9 cellular contexts compared by ENCODE assay signal in genomic region chr19:38318595-38319142, GRCh38. TPM values are rescaled to one million over a fixed set of nuclear protein-coding genes. Genes with fewer than 3 reads are reported as not detected.
DNase-seq lines count a peak whose midpoint lies in the region; ATAC-seq, FAIRE-seq and TF ChIP-seq lines count a peak whose summit lies in the region.
"Had no signal": no experiment of that assay in that cellular context is flagged by ENCODE, and none has a peak within 500 bp of the region (broad histone marks: within the 10 kb centered on the region; RNA-seq: fewer than 3 reads in every experiment).

No MANE protein-coding gene starts in this region.

- TF ChIP-seq POLR2A in upper lobe of left lung (IDR thresholded peaks at IDR 0.05) = no peak

- H3K36me3 Mint-ChIP-seq in activated naive CD4-positive, alpha-beta T cell treated with anti-CD3 and anti-CD28 coated beads, Interleukin-2, amount 10 ng/mL, durations not matched to agents 7 days and 5 days = peaks cover 9% of the 10 kb centered on the region
- no peaks in the 10 kb centered on the region for H3K36me3 Mint-ChIP-seq in astrocyte (ENCODE audit: low read depth, unreplicated experiment)

- no peak for DNase-seq in activated naive CD4-positive, alpha-beta T cell treated with anti-CD3 and anti-CD28 coated beads, Interleukin-2, amount 10 ng/mL, durations not matched to agents 7 days and 5 days
- DNase-seq in activated naive CD4-positive, alpha-beta T cell treated with Interleukin-2 at 50 U/mL for 16 hours = no peak
- DNase-seq in astrocyte (ENCODE audit: low read depth) (no peak), left kidney (ENCODE audit: low read depth, low spot score) (peak; percentile 21), upper lobe of left lung (no peak)
- DNase-seq: T1000 had no signal

- no peak for TF ChIP-seq CTCF in astrocyte (IDR thresholded peaks at IDR 0.05; ENCODE audit: insufficient read depth, low read depth, low read length)
- TF ChIP-seq CTCF in upper lobe of left lung (IDR thresholded peaks at IDR 0.05) = no peak

- no peak overlapping the region for H3K27ac ChIP-seq in astrocyte (ENCODE audit: low read depth, low read length)
- peak overlapping the region; percentile 50 to 91 (median 85) for H3K27ac ChIP-seq in upper lobe of left lung

- no peaks in the 10 kb centered on the region for H3K36me3 ChIP-seq in astrocyte (ENCODE audit: insufficient read depth, low read length)
- H3K36me3 ChIP-seq in upper lobe of left lung = no peaks in the 10 kb centered on the region

- H4K20me1 ChIP-seq in astrocyte (ENCODE audit: insufficient read depth, low read length) = peaks cover 4% of the 10 kb centered on the region

- no peak overlapping the region for H2AFZ ChIP-seq in astrocyte (ENCODE audit: low read depth, low read length)

- H3K4me1 ChIP-seq in astrocyte (ENCODE audit: insufficient read depth, low read length) (peaks cover 15% of the 10 kb centered on the region), upper lobe of left lung (peaks cover 34 to 77% (median 54%) of the 10 kb centered on the region in 4 donors)

- no peaks in the 10 kb centered on the region for H3K9me3 Mint-ChIP-seq in activated naive CD4-positive, alpha-beta T cell treated with anti-CD3 and anti-CD28 coated beads, Interleukin-2, amount 10 ng/mL, durations not matched to agents 7 days and 5 days
- H3K9me3 Mint-ChIP-seq in astrocyte (ENCODE audit: unreplicated experiment) = no peaks in the 10 kb centered on the region

- 29 to 59% methylated on average over 6 to 7 of the region's 7 CpGs for WGBS in upper lobe of left lung, 2 donors

- H3K4me1 Mint-ChIP-seq in activated naive CD4-positive, alpha-beta T cell treated with anti-CD3 and anti-CD28 coated beads, Interleukin-2, amount 10 ng/mL, durations not matched to agents 7 days and 5 days = peaks cover 69% of the 10 kb centered on the region
- H3K4me1 Mint-ChIP-seq in astrocyte (ENCODE audit: low read depth, unreplicated experiment) = peaks cover 4% of the 10 kb centered on the region

- no peak for TF ChIP-seq EP300 in upper lobe of left lung (IDR thresholded peaks at IDR 0.05)

- peak overlapping the region; percentile 86 for H3K4me2 ChIP-seq in astrocyte (ENCODE audit: low read length)

- H3K4me3 Mint-ChIP-seq in activated naive CD4-positive, alpha-beta T cell treated with anti-CD3 and anti-CD28 coated beads, Interleukin-2, amount 10 ng/mL, durations not matched to agents 7 days and 5 days = peak overlapping the region; percentile 84
- H3K4me3 Mint-ChIP-seq in astrocyte (ENCODE audit: unreplicated experiment) = peak overlapping the region; percentile 80

- peaks cover 3% of the 10 kb centered on the region for H3K27me3 Mint-ChIP-seq in activated naive CD4-positive, alpha-beta T cell treated with anti-CD3 and anti-CD28 coated beads, Interleukin-2, amount 10 ng/mL, durations not matched to agents 7 days and 5 days
- H3K27me3 Mint-ChIP-seq in astrocyte (ENCODE audit: low read depth, unreplicated experiment) = peaks cover 26% of the 10 kb centered on the region

- H3K27ac Mint-ChIP-seq in activated naive CD4-positive, alpha-beta T cell treated with anti-CD3 and anti-CD28 coated beads, Interleukin-2, amount 10 ng/mL, durations not matched to agents 7 days and 5 days = peak overlapping the region; percentile 74
- H3K27ac Mint-ChIP-seq in astrocyte (ENCODE audit: unreplicated experiment) = no peak overlapping the region

- H3K27me3 ChIP-seq in astrocyte (ENCODE audit: insufficient read depth, low read length) (peaks cover 9% of the 10 kb centered on the region), upper lobe of left lung (no peaks in the 10 kb centered on the region)

- no peak for ATAC-seq in upper lobe of left lung (ENCODE audit: low FRiP score in 2 of 2)
- ATAC-seq in GM21825 (IDR thresholded peaks at IDR 0.05; ENCODE audit: unreplicated experiment) = no peak
- no peak for ATAC-seq in HG03520 (IDR thresholded peaks at IDR 0.05; ENCODE audit: unreplicated experiment)
- no peak for ATAC-seq in GM18517 (IDR thresholded peaks at IDR 0.05; ENCODE audit: unreplicated experiment)

- no peaks in the 10 kb centered on the region for H3K9me3 ChIP-seq in astrocyte (ENCODE audit: insufficient read depth, low read depth, low read length)
- no peaks in the 10 kb centered on the region for H3K9me3 ChIP-seq in upper lobe of left lung

- FAIRE-seq in astrocyte (lab: Jason Lieb, UNC) = no peak

- H3K4me3 ChIP-seq in astrocyte (ENCODE audit: insufficient read depth, low read depth, low read length) (no peak overlapping the region), upper lobe of left lung (peak overlapping the region in 3 of 4 donors; percentile 69 to 81 (median 78))

- CTCF ChIA-PET in activated naive CD4-positive, alpha-beta T cell treated with anti-CD3 and anti-CD28 coated beads, Interleukin-2, amount 10 ng/mL, durations not matched to agents 7 days and 5 days (lab: Charles Lee) = interaction anchor here (0.9 to 1.9 kb wide), 3 partner anchors 12 to 74 kb away, joined by 3 to 8 read pairs (median 4); partner anchors contain the start of gene CATSPERG

- peaks cover 12% of the 10 kb centered on the region for H3K79me2 ChIP-seq in astrocyte (ENCODE audit: insufficient read depth, low read length)

- H3K9ac ChIP-seq in astrocyte (ENCODE audit: low read length) = no peak overlapping the region

RNA-seq across cellular contexts. Expression of gene KCNK6, which starts 1.0 kb away (rescaled TPM):
- total RNA-seq in astrocyte (8.6 and 10.8 TPM in 2 replicates), upper lobe of left lung (10 to 100 TPM in 4 of 6 donors, 1 to 10 TPM in 2; 6.8 to 22.0 (median 12.0) TPM)

RNA-seq across cellular contexts. Expression of gene YIF1B, which starts 2.9 kb away (rescaled TPM):
- total RNA-seq in astrocyte (81.3 and 85.7 TPM in 2 replicates), upper lobe of left lung (10 to 100 TPM; 15.3 to 45.8 (median 29.8) TPM)

RNA-seq across cellular contexts. Expression of gene C19orf33, which starts 14.6 kb away (rescaled TPM):
- total RNA-seq in astrocyte (4.9 and 5.8 TPM in 2 replicates), upper lobe of left lung (100 to 1,000 TPM in 4 of 6 donors, 10 to 100 TPM in 2; 65.0 to 251 (median 144) TPM)

RNA-seq across cellular contexts. Expression of gene CATSPERG, which starts 17.0 kb away (rescaled TPM):
- total RNA-seq in astrocyte (2.2 and 6.4 TPM in 2 replicates), upper lobe of left lung (10 to 100 TPM in 3 of 6 donors, 1 to 10 TPM in 3; 4.4 to 48.2 (median 10.5) TPM)

RNA-seq across cellular contexts. Expression of gene SPINT2, which starts 54.3 kb away (rescaled TPM):
- 119 and 171 TPM in 2 replicates for total RNA-seq in astrocyte
- total RNA-seq in upper lobe of left lung = 100 to 1,000 TPM; 192 to 583 (median 317) TPM
